2 cellular contexts compared by ENCODE assay signal in genomic region chr19:41921280-41922219, GRCh38.
TF ChIP-seq lines count a peak whose summit lies in the region.

No MANE protein-coding gene starts in this region.

TF ChIP-seq in HEK293, 187 proteins besides CTCF, POLR2A, EP300 and RAD21:
- TF ChIP-seq YY2 (tag by site-specific recombination; IDR thresholded peaks at IDR 0.05) (0 out of 2 replicates have a peak, but pooled peaks have one; percentile 5), KLF1 (tag by site-specific recombination; IDR thresholded peaks at IDR 0.05) (peak; percentile 74), ZNF274 (IDR thresholded peaks at IDR 0.05; ENCODE audit: low read length) (no peak), ZNF274 (tag by site-specific recombination; IDR thresholded peaks at IDR 0.05; ENCODE audit: borderline replicate concordance) (no peak), ZNF600 (tag by site-specific recombination; IDR thresholded peaks at IDR 0.05) (0 out of 2 replicates have a peak, but pooled peaks have one; percentile 28)

TF ChIP-seq in SK-N-SH treated with all-trans-retinoic acid at 6 μM for 48 hours, 23 proteins besides CTCF, POLR2A, EP300 and RAD21:
- TF ChIP-seq ZNF70 (CRISPR knock-in tag; IDR thresholded peaks at IDR 0.05) (no peak), ISL1 (CRISPR knock-in tag; IDR thresholded peaks at IDR 0.05) (no peak), SNAI2 (CRISPR knock-in tag; IDR thresholded peaks at IDR 0.05) (no peak), BACH2 (CRISPR knock-in tag; IDR thresholded peaks at IDR 0.05; ENCODE audit: borderline replicate concordance) (no peak), ZC3H10 (CRISPR knock-in tag; IDR thresholded peaks at IDR 0.05) (no peak), ZNF8 (CRISPR knock-in tag; IDR thresholded peaks at IDR 0.05) (no peak), OSR1 (CRISPR knock-in tag; IDR thresholded peaks at IDR 0.05) (no peak), ZFP30 (CRISPR knock-in tag; IDR thresholded peaks at IDR 0.05) (no peak), TSHZ2 (CRISPR knock-in tag; IDR thresholded peaks at IDR 0.05) (no peak), CSDC2 (CRISPR knock-in tag; IDR thresholded peaks at IDR 0.05) (no peak), GLIS3 (CRISPR knock-in tag; IDR thresholded peaks at IDR 0.05) (no peak), RARB (CRISPR knock-in tag; IDR thresholded peaks at IDR 0.05) (no peak), PATZ1 (CRISPR knock-in tag; IDR thresholded peaks at IDR 0.05; ENCODE audit: borderline replicate concordance) (no peak), CSRNP3 (CRISPR knock-in tag; IDR thresholded peaks at IDR 0.05) (no peak), ARNTL (CRISPR knock-in tag; IDR thresholded peaks at IDR 0.05; ENCODE audit: borderline replicate concordance, low read depth) (no peak), TOX (CRISPR knock-in tag; IDR thresholded peaks at IDR 0.05; ENCODE audit: borderline replicate concordance) (no peak), ZFP3 (CRISPR knock-in tag; IDR thresholded peaks at IDR 0.05) (no peak), CREB5 (CRISPR knock-in tag; IDR thresholded peaks at IDR 0.05; ENCODE audit: low read depth) (no peak)
